In genomic region chr14:39432179-39432618, GRCh38 we compare ENCODE assay signal across 1 cellular context.
A peak's percentile ranks its signal among the peaks of the same experiment; 100 is the strongest.
TF ChIP-seq lines count a peak whose summit lies in the region.

TSS of gene FBXO33 (minus strand) at chr14:39432433. CDS start at chr14:39432162, 271 bp downstream.

TF ChIP-seq in GM12878, 131 proteins besides CTCF, POLR2A, EP300 and RAD21 (continued from another document and continues in another):
- TF ChIP-seq HSF1 (IDR thresholded peaks at IDR 0.05; ENCODE audit: low read depth, low read length) (no peak), BRCA1 (IDR thresholded peaks at IDR 0.05; ENCODE audit: low read depth, low read length) (no peak), ZZZ3 (IDR thresholded peaks at IDR 0.05; ENCODE audit: control insufficient read depth, insufficient read length, low read depth) (no peak), E4F1 (IDR thresholded peaks at IDR 0.05; ENCODE audit: borderline replicate concordance, partially characterized antibody) (peak; percentile 96), PAX8 (IDR thresholded peaks at IDR 0.05) (no peak), RELB (IDR thresholded peaks at IDR 0.05; ENCODE audit: low read depth) (peak; percentile 97), NKRF (conservative IDR thresholded peaks at IDR 0.05) (no peak; the same call in 1 of the 2 replicates), RUNX3 (IDR thresholded peaks at IDR 0.05; ENCODE audit: low read length) (peak; percentile 62), SKIL (IDR thresholded peaks at IDR 0.05; ENCODE audit: low read depth, poor library complexity, severe bottlenecking) (peak; percentile 96), SMAD1 (IDR thresholded peaks at IDR 0.05; ENCODE audit: low read depth, partially characterized antibody) (no peak), IKZF2 (IDR thresholded peaks at IDR 0.05) (no peak; a peak in 1 of 4 replicates), IRF5 (IDR thresholded peaks at IDR 0.05; ENCODE audit: borderline replicate concordance) (no peak), RELA (IDR thresholded peaks at IDR 0.05; ENCODE audit: borderline replicate concordance, partially characterized antibody) (peak; percentile 85), IRF4 (IDR thresholded peaks at IDR 0.05; ENCODE audit: low read depth, low read length) (0 out of 2 replicates have a peak, but pooled peaks have one; percentile 25), REST (IDR thresholded peaks at IDR 0.05; ENCODE audit: low read depth, low read length) (no peak), ZNF687 (IDR thresholded peaks at IDR 0.05) (no peak), WRNIP1 (IDR thresholded peaks at IDR 0.05; ENCODE audit: borderline replicate concordance, low read depth, low read length) (no peak), HCFC1 (IDR thresholded peaks at IDR 0.05; ENCODE audit: low read length) (no peak; the same call in none of the 2 replicates), ZNF384 (IDR thresholded peaks at IDR 0.05; ENCODE audit: borderline replicate concordance, low read depth, low read length) (no peak), ZBTB40 (IDR thresholded peaks at IDR 0.05; ENCODE audit: borderline replicate concordance) (peak; percentile 65; the same call in 1 of the 2 replicates)
